Comparison of ENCODE assay signal across 2 cellular contexts in genomic region chr7:158959021-158959717, GRCh38.
TF ChIP-seq lines count a peak whose summit lies in the region.

No MANE protein-coding gene starts in this region.

TF ChIP-seq in HepG2, 621 proteins besides CTCF, POLR2A, EP300 and RAD21 (continued from another document and continues in another):
- TF ChIP-seq ZNF800 (CRISPR knock-in tag; IDR thresholded peaks at IDR 0.05) = no peak
- TF ChIP-seq ZNF614 (CRISPR knock-in tag; IDR thresholded peaks at IDR 0.05; ENCODE audit: borderline replicate concordance) = no peak
- TF ChIP-seq ZNF616 (CRISPR knock-in tag; IDR thresholded peaks at IDR 0.05; ENCODE audit: low read depth) = no peak
- no peak for TF ChIP-seq POGK (CRISPR knock-in tag; conservative IDR thresholded peaks at IDR 0.05)
- TF ChIP-seq, protein P1, sequence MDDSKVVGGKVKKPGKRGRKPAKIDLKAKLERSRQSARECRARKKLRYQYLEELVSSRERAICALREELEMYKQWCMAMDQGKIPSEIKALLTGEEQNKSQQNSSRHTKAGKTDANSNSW (CRISPR knock-in tag; IDR thresholded peaks at IDR 0.05; ENCODE audit: borderline replicate concordance) = no peak
- no peak for TF ChIP-seq ZNF768 (CRISPR knock-in tag; IDR thresholded peaks at IDR 0.05)
- no peak for TF ChIP-seq FOXP1 (IDR thresholded peaks at IDR 0.05)
- TF ChIP-seq FOXP1 (CRISPR knock-in tag; IDR thresholded peaks at IDR 0.05) = no peak
- no peak for TF ChIP-seq SALL2 (CRISPR knock-in tag; IDR thresholded peaks at IDR 0.05)
- no peak for TF ChIP-seq CENPX (CRISPR knock-in tag; IDR thresholded peaks at IDR 0.05)
- TF ChIP-seq ZFP82 (CRISPR knock-in tag; IDR thresholded peaks at IDR 0.05; ENCODE audit: borderline replicate concordance) = no peak
- TF ChIP-seq, protein P2, sequence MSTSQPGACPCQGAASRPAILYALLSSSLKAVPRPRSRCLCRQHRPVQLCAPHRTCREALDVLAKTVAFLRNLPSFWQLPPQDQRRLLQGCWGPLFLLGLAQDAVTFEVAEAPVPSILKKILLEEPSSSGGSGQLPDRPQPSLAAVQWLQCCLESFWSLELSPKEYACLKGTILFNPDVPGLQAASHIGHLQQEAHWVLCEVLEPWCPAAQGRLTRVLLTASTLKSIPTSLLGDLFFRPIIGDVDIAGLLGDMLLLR (CRISPR knock-in tag; IDR thresholded peaks at IDR 0.05) = no peak
- TF ChIP-seq, protein P3, sequence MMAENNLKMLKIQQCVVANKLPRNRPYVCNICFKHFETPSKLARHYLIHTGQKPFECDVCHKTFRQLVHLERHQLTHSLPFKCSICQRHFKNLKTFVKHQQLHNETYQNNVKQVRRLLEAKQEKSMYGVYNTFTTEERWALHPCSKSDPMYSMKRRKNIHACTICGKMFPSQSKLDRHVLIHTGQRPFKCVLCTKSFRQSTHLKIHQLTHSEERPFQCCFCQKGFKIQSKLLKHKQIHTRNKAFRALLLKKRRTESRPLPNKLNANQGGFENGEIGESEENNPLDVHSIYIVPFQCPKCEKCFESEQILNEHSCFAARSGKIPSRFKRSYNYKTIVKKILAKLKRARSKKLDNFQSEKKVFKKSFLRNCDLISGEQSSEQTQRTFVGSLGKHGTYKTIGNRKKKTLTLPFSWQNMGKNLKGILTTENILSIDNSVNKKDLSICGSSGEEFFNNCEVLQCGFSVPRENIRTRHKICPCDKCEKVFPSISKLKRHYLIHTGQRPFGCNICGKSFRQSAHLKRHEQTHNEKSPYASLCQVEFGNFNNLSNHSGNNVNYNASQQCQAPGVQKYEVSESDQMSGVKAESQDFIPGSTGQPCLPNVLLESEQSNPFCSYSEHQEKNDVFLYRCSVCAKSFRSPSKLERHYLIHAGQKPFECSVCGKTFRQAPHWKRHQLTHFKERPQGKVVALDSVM (CRISPR knock-in tag; IDR thresholded peaks at IDR 0.05) = peak; percentile 95
- TF ChIP-seq HNF4A (CRISPR knock-in tag; IDR thresholded peaks at IDR 0.05) = no peak
- TF ChIP-seq ZSCAN21 (CRISPR knock-in tag; IDR thresholded peaks at IDR 0.05; ENCODE audit: borderline replicate concordance) = no peak
- TF ChIP-seq, protein P4, sequence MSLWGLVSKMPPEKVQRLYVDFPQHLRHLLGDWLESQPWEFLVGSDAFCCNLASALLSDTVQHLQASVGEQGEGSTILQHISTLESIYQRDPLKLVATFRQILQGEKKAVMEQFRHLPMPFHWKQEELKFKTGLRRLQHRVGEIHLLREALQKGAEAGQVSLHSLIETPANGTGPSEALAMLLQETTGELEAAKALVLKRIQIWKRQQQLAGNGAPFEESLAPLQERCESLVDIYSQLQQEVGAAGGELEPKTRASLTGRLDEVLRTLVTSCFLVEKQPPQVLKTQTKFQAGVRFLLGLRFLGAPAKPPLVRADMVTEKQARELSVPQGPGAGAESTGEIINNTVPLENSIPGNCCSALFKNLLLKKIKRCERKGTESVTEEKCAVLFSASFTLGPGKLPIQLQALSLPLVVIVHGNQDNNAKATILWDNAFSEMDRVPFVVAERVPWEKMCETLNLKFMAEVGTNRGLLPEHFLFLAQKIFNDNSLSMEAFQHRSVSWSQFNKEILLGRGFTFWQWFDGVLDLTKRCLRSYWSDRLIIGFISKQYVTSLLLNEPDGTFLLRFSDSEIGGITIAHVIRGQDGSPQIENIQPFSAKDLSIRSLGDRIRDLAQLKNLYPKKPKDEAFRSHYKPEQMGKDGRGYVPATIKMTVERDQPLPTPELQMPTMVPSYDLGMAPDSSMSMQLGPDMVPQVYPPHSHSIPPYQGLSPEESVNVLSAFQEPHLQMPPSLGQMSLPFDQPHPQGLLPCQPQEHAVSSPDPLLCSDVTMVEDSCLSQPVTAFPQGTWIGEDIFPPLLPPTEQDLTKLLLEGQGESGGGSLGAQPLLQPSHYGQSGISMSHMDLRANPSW (CRISPR knock-in tag; IDR thresholded peaks at IDR 0.05; ENCODE audit: borderline replicate concordance) = no peak
- no peak for TF ChIP-seq RARG (CRISPR knock-in tag; IDR thresholded peaks at IDR 0.05; ENCODE audit: low read depth)
- TF ChIP-seq SIN3B (IDR thresholded peaks at IDR 0.05; ENCODE audit: low read length) = no peak
- no peak for TF ChIP-seq ZNF546 (CRISPR knock-in tag; conservative IDR thresholded peaks at IDR 0.05)
- no peak for TF ChIP-seq ZNF138 (CRISPR knock-in tag; IDR thresholded peaks at IDR 0.05; ENCODE audit: low read depth)

TF ChIP-seq in H1, 55 proteins besides CTCF, POLR2A, EP300 and RAD21:
- TF ChIP-seq SP1 (IDR thresholded peaks at IDR 0.05; ENCODE audit: low read depth, low read length) (no peak), CBX8 (IDR thresholded peaks at IDR 0.05; ENCODE audit: borderline replicate concordance, low read depth, low read length) (no peak), TEAD4 (IDR thresholded peaks at IDR 0.05; ENCODE audit: low read depth, low read length) (no peak)
